37 cellular contexts compared by ENCODE assay signal in genomic region chr12:52501490-52501889, GRCh38. TPM values are rescaled to one million over a fixed set of nuclear protein-coding genes. Genes with fewer than 3 reads are reported as not detected.
"Had no signal": no experiment of that assay in that cellular context is flagged by ENCODE, and none has a peak within 500 bp of the region (broad histone marks: within the 10 kb centered on the region; RNA-seq: fewer than 3 reads in every experiment).

No MANE protein-coding gene starts in this region.

- H3K9me3 ChIP-seq: colonic mucosa, gastroesophageal sphincter, neutrophil, ovary, psoas muscle, sigmoid colon, thyroid gland, upper lobe of left lung had no signal

- H3K27ac ChIP-seq: cardiac muscle cell, colonic mucosa, gastroesophageal sphincter, neutrophil, ovary, psoas muscle, sigmoid colon, thyroid gland, upper lobe of left lung, VCaP had no signal

- H3K4me2 ChIP-seq: smooth muscle cell had no signal

- FAIRE-seq: endometrium, keratinocyte had no signal

- ATAC-seq: activated naive CD8-positive, alpha-beta T cell treated with anti-CD3 and anti-CD28 coated beads, Interleukin-2, amount 50 U/mL, for 24 hours; gastroesophageal sphincter; left cardiac atrium; psoas muscle; stimulated activated memory B cell treated with anti-CD40 and anti-IgM and Interleukin-4, amounts not matched to agents 10 μg/mL and 1 μg/mL and 100 μg/mL, for 72 hours; stimulated activated naive CD8-positive, alpha-beta T cell treated with anti-CD3 and anti-CD28 coated beads, Interleukin-15, amount 100 ng/mL, for 72 hours had no signal

- H3K4me3 ChIP-seq: cardiac muscle cell, colonic mucosa, gastroesophageal sphincter, ovary, psoas muscle, sigmoid colon, smooth muscle cell, thyroid gland, upper lobe of left lung had no signal

- H3K36me3 ChIP-seq: cardiac muscle cell, colonic mucosa, gastroesophageal sphincter, neutrophil, ovary, sigmoid colon, thyroid gland, upper lobe of left lung had no signal

- DNase-seq: activated CD4-positive, alpha-beta T cell treated with anti-CD3 and anti-CD28 coated beads for 48 hours; activated CD4-positive, alpha-beta T cell treated with anti-CD3 and anti-CD28 coated beads, Interleukin-2, amount 50 U/mL, for 48 hours; activated CD8-positive, alpha-beta memory T cell treated with anti-CD3 and anti-CD28 coated beads for 24 hours; activated gamma-delta T cell treated with Interleukin-2 at 50 U/mL for 16 hours; activated naive CD8-positive, alpha-beta T cell treated with anti-CD3 and anti-CD28 coated beads, Interleukin-2, amount 50 U/mL, for 24 hours; activated T-cell treated with anti-CD3 and anti-CD28 coated beads, Interleukin-2, amount 50 U/mL, for 1 hour; cerebellar nuclear complex; colonic mucosa; effector CD8-positive, alpha-beta T cell; erythroblast; head of caudate nucleus; hippocampal formation; left cardiac atrium; mammary epithelial cell; ovary; psoas muscle; sigmoid colon; stimulated activated CD4-positive, alpha-beta T cell treated with anti-CD3 and anti-CD28 coated beads, Interleukin-1b, Interleukin-23, amount 100 ng/mL, for 48 hours; stimulated activated CD4-positive, alpha-beta T cell treated with anti-CD3 and anti-CD28 coated beads, Interleukin-4, amount 100 ng/mL, for 4 hours; stimulated activated CD8-positive, alpha-beta memory T cell treated with anti-CD3 and anti-CD28 coated beads, Interleukin-4, amount 100 ng/mL, for 48 hours; stimulated activated naive CD8-positive, alpha-beta T cell treated with anti-CD3 and anti-CD28 coated beads, Interleukin-15, amount 100 ng/mL, for 72 hours; substantia nigra; thyroid gland; upper lobe of left lung had no signal

- H3K4me1 ChIP-seq: colonic mucosa, gastroesophageal sphincter, psoas muscle, thyroid gland, upper lobe of left lung had no signal

- H3K27me3 ChIP-seq: cardiac muscle cell, colonic mucosa, gastroesophageal sphincter, ovary, sigmoid colon, thyroid gland, upper lobe of left lung had no signal

RNA-seq across cellular contexts. Expression of gene KRT6A, which starts 8.4 kb away (rescaled TPM):
- total RNA-seq: cardiac muscle cell; colonic mucosa; dermis microvascular lymphatic vessel endothelial cell; fibroblast of villous mesenchyme; mucosa of gallbladder; sigmoid colon; T-helper 1 cell treated with Interleukin-12 subunit alpha and Interleukin-12 subunit beta and Interleukin-4 antibody, amounts not matched to agents 30 ng/mL and 1 ng/mL, for 36 hours had no signal

RNA-seq across cellular contexts. Expression of gene KRT5, which starts 18.7 kb away (rescaled TPM):
- total RNA-seq: cardiac muscle cell; colonic mucosa; liver; mucosa of gallbladder; T-helper 1 cell treated with Interleukin-12 subunit alpha and Interleukin-12 subunit beta and Interleukin-4 antibody, amounts not matched to agents 30 ng/mL and 1 ng/mL, for 36 hours had no signal

RNA-seq across cellular contexts. Expression of gene KRT6C, which starts 27.9 kb away (rescaled TPM):
- total RNA-seq: cardiac muscle cell; colonic mucosa; dermis microvascular lymphatic vessel endothelial cell; fibroblast of villous mesenchyme; left cardiac atrium; mucosa of gallbladder; sigmoid colon; T-helper 1 cell treated with Interleukin-12 subunit alpha and Interleukin-12 subunit beta and Interleukin-4 antibody, amounts not matched to agents 30 ng/mL and 1 ng/mL, for 36 hours; thyroid gland; upper lobe of left lung had no signal
- polyA plus RNA-seq: cardiac muscle cell, liver, ovary had no signal

RNA-seq across cellular contexts. Expression of gene KRT6B, which starts 49.5 kb away (rescaled TPM):
- total RNA-seq: cardiac muscle cell; dermis microvascular lymphatic vessel endothelial cell; fibroblast of villous mesenchyme; left cardiac atrium; mucosa of gallbladder; sigmoid colon; T-helper 1 cell treated with Interleukin-12 subunit alpha and Interleukin-12 subunit beta and Interleukin-4 antibody, amounts not matched to agents 30 ng/mL and 1 ng/mL, for 36 hours; thyroid gland had no signal
- polyA plus RNA-seq: liver, ovary had no signal

RNA-seq across cellular contexts. Expression of gene KRT71, which starts 51.5 kb away (rescaled TPM):
- total RNA-seq: cardiac muscle cell; colonic mucosa; dermis microvascular lymphatic vessel endothelial cell; fibroblast of villous mesenchyme; gastroesophageal sphincter; left cardiac atrium; liver; mammary epithelial cell; mucosa of gallbladder; ovary; psoas muscle; sigmoid colon; smooth muscle cell; T-helper 1 cell treated with Interleukin-12 subunit alpha and Interleukin-12 subunit beta and Interleukin-4 antibody, amounts not matched to agents 30 ng/mL and 1 ng/mL, for 36 hours; thyroid gland; upper lobe of left lung had no signal
- polyA plus RNA-seq: cardiac muscle cell, keratinocyte, liver, mammary epithelial cell, ovary, psoas muscle, sigmoid colon, smooth muscle cell had no signal
